Comparison of ENCODE assay signal across 8 cellular contexts in genomic region chr15:68256675-68257450, GRCh38. TPM values are rescaled to one million over a fixed set of nuclear protein-coding genes. Genes with fewer than 3 reads are reported as not detected.
DNase-seq lines count a peak whose midpoint lies in the region; ATAC-seq and TF ChIP-seq lines count a peak whose summit lies in the region.

No MANE protein-coding gene starts in this region.

- no CpG with 5 or more reads among the region's 57 CpGs for WGBS in mesendoderm (ENCODE audit: extremely low coverage, insufficient coverage, low lambda C conversion rate)

- H3K4me2 ChIP-seq in mesendoderm (ENCODE audit: low read length): peak overlapping the region; percentile 93

- no peaks in the 10 kb centered on the region for H3K4me1 ChIP-seq in mesendoderm (ENCODE audit: control insufficient read depth, low read depth, low read length)

- peak overlapping the region; percentile 32 for H3K23ac ChIP-seq in mesendoderm (ENCODE audit: low read length)

- no peak overlapping the region for H3K4ac ChIP-seq in mesendoderm (ENCODE audit: low read depth, low read length)

- peak overlapping the region; percentile 58 for H3K27ac ChIP-seq in mesendoderm (ENCODE audit: low read depth, low read length)

- H2BK5ac ChIP-seq in mesendoderm (ENCODE audit: low read length): peak overlapping the region; percentile 72

- H3K18ac ChIP-seq in mesendoderm (ENCODE audit: low read length): peak overlapping the region; percentile 2

- H3K79me1 ChIP-seq in mesendoderm (ENCODE audit: low read length): no peaks in the 10 kb centered on the region

- DNase-seq in NCI-H526 treated with DMSO at 0.1 percent for 48 hours (lab: John Stamatoyannopoulos, UW): peak; percentile 72
- DNase-seq in activated T-cell treated with anti-CD3 and anti-CD28 coated beads, Interleukin-2, amount 50 U/mL, for 1 hour: peak; percentile 74
- peak; percentile 97 for DNase-seq in epithelial cell of esophagus (ENCODE audit: low read depth)
- peak; percentile 97 for DNase-seq in mesendoderm
- peak; percentile 29 to 74 (median 56) for DNase-seq in stimulated activated CD4-positive, alpha-beta T cell treated with anti-CD3 and anti-CD28 coated beads, TNF-alpha, amount 100 ng/mL, for 48 hours (ENCODE audit: low read depth in 3 of 3)

- H3K9ac ChIP-seq in mesendoderm (ENCODE audit: low read length): peak overlapping the region; percentile 88

- no peak overlapping the region for H2BK120ac ChIP-seq in mesendoderm (ENCODE audit: low read depth, low read length)

- H3K79me2 ChIP-seq in mesendoderm (ENCODE audit: control insufficient read depth, insufficient read depth, low read length): no peaks in the 10 kb centered on the region

- H2AK5ac ChIP-seq in mesendoderm (ENCODE audit: low read length): no peak overlapping the region

- no peaks in the 10 kb centered on the region for H3K36me3 ChIP-seq in mesendoderm (ENCODE audit: control insufficient read depth, insufficient read depth, low read length)

- peak overlapping the region; percentile 53 for H3K4me3 ChIP-seq in epithelial cell of esophagus (ENCODE audit: low read length)
- peak overlapping the region; percentile 53 for H3K4me3 ChIP-seq in mesendoderm (ENCODE audit: low read length)

- H3K56ac ChIP-seq in mesendoderm (ENCODE audit: low read length): peak overlapping the region; percentile 98

- H4K5ac ChIP-seq in mesendoderm (ENCODE audit: low read length): no peak overlapping the region

- H3K27me3 ChIP-seq in mesendoderm (ENCODE audit: insufficient read depth, low read length, poor library complexity): no peaks in the 10 kb centered on the region

- ATAC-seq in GM19043 (IDR thresholded peaks at IDR 0.05; ENCODE audit: low read depth, unreplicated experiment) (peak; percentile 60), GM21526 (IDR thresholded peaks at IDR 0.05; ENCODE audit: low FRiP score, unreplicated experiment) (no peak), HG02870 (IDR thresholded peaks at IDR 0.05; ENCODE audit: unreplicated experiment) (no peak)

- H4K8ac ChIP-seq in mesendoderm (ENCODE audit: low read depth, low read length): peak overlapping the region; percentile 87

- peak; percentile 31 for TF ChIP-seq CTCF in epithelial cell of esophagus (IDR thresholded peaks at IDR 0.05; ENCODE audit: insufficient read depth, low read depth, low read length, missing control alignments)

- no peak overlapping the region for H2BK15ac ChIP-seq in mesendoderm (replicated peaks; ENCODE audit: low read depth)

RNA-seq across cellular contexts. Expression of gene FEM1B, which starts 20.7 kb away (rescaled TPM):
- 27.9 TPM for polyA plus RNA-seq in mesendoderm (2013, experiment 1 of 2)
- 27.5 TPM for polyA plus RNA-seq in mesendoderm (2013, experiment 2 of 2)

RNA-seq across cellular contexts. Expression of gene CLN6, which starts 27.3 kb away (rescaled TPM):
- 53.2 TPM for polyA plus RNA-seq in mesendoderm (2013, experiment 1 of 2)
- 52.3 TPM for polyA plus RNA-seq in mesendoderm (2013, experiment 2 of 2)

RNA-seq across cellular contexts. Expression of gene CALML4, which starts 51.7 kb away (rescaled TPM):
- polyA plus RNA-seq in mesendoderm (2013, experiment 1 of 2): 9.8 TPM
- 10.0 TPM for polyA plus RNA-seq in mesendoderm (2013, experiment 2 of 2)
